In genomic region chr4:47466061-47466785, GRCh38 we compare ENCODE assay signal across 1 cellular context.
TF ChIP-seq lines count a peak whose summit lies in the region.

No MANE protein-coding gene starts in this region.

TF ChIP-seq in GM12878, 131 proteins besides CTCF, POLR2A, EP300 and RAD21 (continued from another document):
- TF ChIP-seq E4F1 (IDR thresholded peaks at IDR 0.05; ENCODE audit: borderline replicate concordance, partially characterized antibody): no peak
- TF ChIP-seq NBN (IDR thresholded peaks at IDR 0.05): no peak
- no peak for TF ChIP-seq CREM (IDR thresholded peaks at IDR 0.05; ENCODE audit: low read depth)
- TF ChIP-seq SP1 (IDR thresholded peaks at IDR 0.05; ENCODE audit: low read depth, low read length): no peak
- no peak for TF ChIP-seq TCF12 (IDR thresholded peaks at IDR 0.05; ENCODE audit: low read depth, low read length)
- TF ChIP-seq BCLAF1 (IDR thresholded peaks at IDR 0.05): no peak
